19 cellular contexts compared by ENCODE assay signal in the genomic region with DNA sequence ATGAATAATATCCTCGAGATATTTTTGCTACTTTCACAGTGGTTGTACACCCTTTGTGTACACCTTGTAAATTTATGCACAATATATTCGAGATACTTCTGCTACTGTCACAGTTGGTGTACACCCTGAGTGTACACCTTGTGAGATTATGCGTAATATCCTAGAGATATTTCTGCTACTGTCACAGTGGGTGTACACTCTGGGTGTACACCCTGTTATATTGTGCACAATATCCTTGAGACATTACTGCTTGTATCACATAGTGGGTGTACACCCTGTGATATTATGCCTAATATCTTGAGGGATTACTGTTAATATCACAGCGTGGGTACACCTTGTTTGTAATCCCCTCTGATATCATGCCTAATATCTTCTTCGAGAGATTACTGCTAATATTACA. TPM values are rescaled to one million over a fixed set of nuclear protein-coding genes. Genes with fewer than 3 reads are reported as not detected.
DNase-seq lines count a peak whose midpoint lies in the region; ATAC-seq, FAIRE-seq and TF ChIP-seq lines count a peak whose summit lies in the region.
"Had no signal": no experiment of that assay in that cellular context is flagged by ENCODE, and none has a peak within 500 bp of the region (broad histone marks: within the 10 kb centered on the region; RNA-seq: fewer than 3 reads in every experiment).

No MANE protein-coding gene starts in this region.

- H3K4me3 Mint-ChIP-seq in activated T-cell treated with anti-CD3 and anti-CD28 coated beads, Interleukin-2, amount 50 U/mL, for 72 hours: no peak overlapping the region
- no peak overlapping the region for H3K4me3 Mint-ChIP-seq in activated T-helper 17 cell treated with anti-CD3 and anti-CD28 coated beads, Interleukin-2, amount 50 U/mL, for 72 hours
- H3K4me3 Mint-ChIP-seq: CD4-positive, alpha-beta memory T cell; HFFc6 had no signal

- H3K9me3 Mint-ChIP-seq in activated T-cell treated with anti-CD3 and anti-CD28 coated beads, Interleukin-2, amount 50 U/mL, for 72 hours: no peaks in the 10 kb centered on the region
- no peaks in the 10 kb centered on the region for H3K9me3 Mint-ChIP-seq in activated T-helper 17 cell treated with anti-CD3 and anti-CD28 coated beads, Interleukin-2, amount 50 U/mL, for 72 hours
- H3K9me3 Mint-ChIP-seq: CD4-positive, alpha-beta memory T cell; HFFc6 had no signal

- ATAC-seq in activated T-cell treated with anti-CD3 and anti-CD28 coated beads, Interleukin-2, amount 50 U/mL, for 72 hours (replicated peaks in 1 of 2): peak; percentile 30 to 45
- peak; percentile 19 for ATAC-seq in activated T-helper 17 cell treated with anti-CD3 and anti-CD28 coated beads, Interleukin-2, amount 50 U/mL, for 72 hours (replicated peaks)
- peak; percentile 19 for ATAC-seq in stimulated activated naive CD8-positive, alpha-beta T cell treated with anti-CD3 and anti-CD28 coated beads, Interleukin-15, Interleukin-2, amounts not matched to agents 100 U/mL and 50 U/mL, for 24 hours
- ATAC-seq in SK-N-SH treated with all-trans-retinoic acid at 6 μM for 48 hours (no peak), HG02588 (IDR thresholded peaks at IDR 0.05; ENCODE audit: unreplicated experiment) (no peak)

- peak; percentile 60 for FAIRE-seq in HTR-8/SVneo (lab: Jason Lieb, UNC)
- FAIRE-seq: G401.6, GM12892, H54 had no signal

- H3K36me3 Mint-ChIP-seq in activated T-cell treated with anti-CD3 and anti-CD28 coated beads, Interleukin-2, amount 50 U/mL, for 72 hours (ENCODE audit: insufficient read depth in 2 of 2): no peaks in the 10 kb centered on the region
- no peaks in the 10 kb centered on the region for H3K36me3 Mint-ChIP-seq in activated T-helper 17 cell treated with anti-CD3 and anti-CD28 coated beads, Interleukin-2, amount 50 U/mL, for 72 hours (ENCODE audit: low read depth)
- H3K36me3 Mint-ChIP-seq: CD4-positive, alpha-beta memory T cell had no signal

- H3K27me3 Mint-ChIP-seq in activated T-cell treated with anti-CD3 and anti-CD28 coated beads, Interleukin-2, amount 50 U/mL, for 72 hours (ENCODE audit: low read depth): peaks cover 5% of the 10 kb centered on the region
- H3K27me3 Mint-ChIP-seq in activated T-helper 17 cell treated with anti-CD3 and anti-CD28 coated beads, Interleukin-2, amount 50 U/mL, for 72 hours: no peaks in the 10 kb centered on the region

- no peak overlapping the region for H3K27ac Mint-ChIP-seq in activated T-cell treated with anti-CD3 and anti-CD28 coated beads, Interleukin-2, amount 50 U/mL, for 72 hours
- H3K27ac Mint-ChIP-seq in activated T-helper 17 cell treated with anti-CD3 and anti-CD28 coated beads, Interleukin-2, amount 50 U/mL, for 72 hours: no peak overlapping the region
- H3K27ac Mint-ChIP-seq: CD4-positive, alpha-beta memory T cell; HFFc6 had no signal

- H3K4me1 Mint-ChIP-seq in activated T-cell treated with anti-CD3 and anti-CD28 coated beads, Interleukin-2, amount 50 U/mL, for 72 hours (ENCODE audit: low read depth): no peaks in the 10 kb centered on the region
- no peaks in the 10 kb centered on the region for H3K4me1 Mint-ChIP-seq in activated T-helper 17 cell treated with anti-CD3 and anti-CD28 coated beads, Interleukin-2, amount 50 U/mL, for 72 hours

- DNase-seq in activated T-cell treated with anti-CD3 and anti-CD28 coated beads, Interleukin-2, amount 50 U/mL, for 72 hours: no peak
- DNase-seq in activated T-cell treated with anti-CD3 and anti-CD28 coated beads, Interleukin-2, amount 50 U/mL, for 48 hours: no peak
- no peak for DNase-seq in HTR-8/SVneo (ENCODE audit: insufficient read length, low spot score)
- no peak for DNase-seq in stimulated activated naive CD8-positive, alpha-beta T cell treated with anti-CD3 and anti-CD28 coated beads, Interleukin-15, Interleukin-2, amounts not matched to agents 100 U/mL and 50 U/mL, for 24 hours
- DNase-seq in D341Med (ENCODE audit: low spot score): no peak
- DNase-seq: C1 segment of cervical spinal cord; Calu3; CD4-positive, alpha-beta memory T cell; COR-L47; DMS153; DND-41; GOT3; HFFc6 had no signal

TF ChIP-seq in SK-N-SH treated with all-trans-retinoic acid at 6 μM for 48 hours, 23 proteins besides CTCF, POLR2A, EP300 and RAD21:
- no peak for TF ChIP-seq ESRRG (CRISPR knock-in tag; IDR thresholded peaks at IDR 0.05)
- no peak for TF ChIP-seq OSR1 (CRISPR knock-in tag; IDR thresholded peaks at IDR 0.05)
- no peak for TF ChIP-seq ZFP3 (CRISPR knock-in tag; IDR thresholded peaks at IDR 0.05)
- no peak for TF ChIP-seq GLIS3 (CRISPR knock-in tag; IDR thresholded peaks at IDR 0.05)
- TF ChIP-seq, protein P1, sequence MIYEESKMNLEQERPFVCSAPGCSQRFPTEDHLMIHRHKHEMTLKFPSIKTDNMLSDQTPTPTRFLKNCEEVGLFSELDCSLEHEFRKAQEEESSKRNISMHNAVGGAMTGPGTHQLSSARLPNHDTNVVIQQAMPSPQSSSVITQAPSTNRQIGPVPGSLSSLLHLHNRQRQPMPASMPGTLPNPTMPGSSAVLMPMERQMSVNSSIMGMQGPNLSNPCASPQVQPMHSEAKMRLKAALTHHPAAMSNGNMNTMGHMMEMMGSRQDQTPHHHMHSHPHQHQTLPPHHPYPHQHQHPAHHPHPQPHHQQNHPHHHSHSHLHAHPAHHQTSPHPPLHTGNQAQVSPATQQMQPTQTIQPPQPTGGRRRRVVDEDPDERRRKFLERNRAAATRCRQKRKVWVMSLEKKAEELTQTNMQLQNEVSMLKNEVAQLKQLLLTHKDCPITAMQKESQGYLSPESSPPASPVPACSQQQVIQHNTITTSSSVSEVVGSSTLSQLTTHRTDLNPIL (CRISPR knock-in tag; IDR thresholded peaks at IDR 0.05; ENCODE audit: low read depth): no peak
- TF ChIP-seq ZNF565 (CRISPR knock-in tag; conservative IDR thresholded peaks at IDR 0.05; ENCODE audit: low read depth): no peak
- no peak for TF ChIP-seq ARNTL (CRISPR knock-in tag; IDR thresholded peaks at IDR 0.05; ENCODE audit: borderline replicate concordance, low read depth)
- no peak for TF ChIP-seq ZC3H10 (CRISPR knock-in tag; IDR thresholded peaks at IDR 0.05)
- TF ChIP-seq, protein P2, sequence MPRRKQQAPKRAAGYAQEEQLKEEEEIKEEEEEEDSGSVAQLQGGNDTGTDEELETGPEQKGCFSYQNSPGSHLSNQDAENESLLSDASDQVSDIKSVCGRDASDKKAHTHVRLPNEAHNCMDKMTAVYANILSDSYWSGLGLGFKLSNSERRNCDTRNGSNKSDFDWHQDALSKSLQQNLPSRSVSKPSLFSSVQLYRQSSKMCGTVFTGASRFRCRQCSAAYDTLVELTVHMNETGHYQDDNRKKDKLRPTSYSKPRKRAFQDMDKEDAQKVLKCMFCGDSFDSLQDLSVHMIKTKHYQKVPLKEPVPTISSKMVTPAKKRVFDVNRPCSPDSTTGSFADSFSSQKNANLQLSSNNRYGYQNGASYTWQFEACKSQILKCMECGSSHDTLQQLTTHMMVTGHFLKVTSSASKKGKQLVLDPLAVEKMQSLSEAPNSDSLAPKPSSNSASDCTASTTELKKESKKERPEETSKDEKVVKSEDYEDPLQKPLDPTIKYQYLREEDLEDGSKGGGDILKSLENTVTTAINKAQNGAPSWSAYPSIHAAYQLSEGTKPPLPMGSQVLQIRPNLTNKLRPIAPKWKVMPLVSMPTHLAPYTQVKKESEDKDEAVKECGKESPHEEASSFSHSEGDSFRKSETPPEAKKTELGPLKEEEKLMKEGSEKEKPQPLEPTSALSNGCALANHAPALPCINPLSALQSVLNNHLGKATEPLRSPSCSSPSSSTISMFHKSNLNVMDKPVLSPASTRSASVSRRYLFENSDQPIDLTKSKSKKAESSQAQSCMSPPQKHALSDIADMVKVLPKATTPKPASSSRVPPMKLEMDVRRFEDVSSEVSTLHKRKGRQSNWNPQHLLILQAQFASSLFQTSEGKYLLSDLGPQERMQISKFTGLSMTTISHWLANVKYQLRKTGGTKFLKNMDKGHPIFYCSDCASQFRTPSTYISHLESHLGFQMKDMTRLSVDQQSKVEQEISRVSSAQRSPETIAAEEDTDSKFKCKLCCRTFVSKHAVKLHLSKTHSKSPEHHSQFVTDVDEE (CRISPR knock-in tag; IDR thresholded peaks at IDR 0.05): no peak
- TF ChIP-seq, protein P3, sequence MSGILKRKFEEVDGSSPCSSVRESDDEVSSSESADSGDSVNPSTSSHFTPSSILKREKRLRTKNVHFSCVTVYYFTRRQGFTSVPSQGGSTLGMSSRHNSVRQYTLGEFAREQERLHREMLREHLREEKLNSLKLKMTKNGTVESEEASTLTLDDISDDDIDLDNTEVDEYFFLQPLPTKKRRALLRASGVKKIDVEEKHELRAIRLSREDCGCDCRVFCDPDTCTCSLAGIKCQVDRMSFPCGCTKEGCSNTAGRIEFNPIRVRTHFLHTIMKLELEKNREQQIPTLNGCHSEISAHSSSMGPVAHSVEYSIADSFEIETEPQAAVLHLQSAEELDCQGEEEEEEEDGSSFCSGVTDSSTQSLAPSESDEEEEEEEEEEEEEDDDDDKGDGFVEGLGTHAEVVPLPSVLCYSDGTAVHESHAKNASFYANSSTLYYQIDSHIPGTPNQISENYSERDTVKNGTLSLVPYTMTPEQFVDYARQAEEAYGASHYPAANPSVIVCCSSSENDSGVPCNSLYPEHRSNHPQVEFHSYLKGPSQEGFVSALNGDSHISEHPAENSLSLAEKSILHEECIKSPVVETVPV (CRISPR knock-in tag; IDR thresholded peaks at IDR 0.05): no peak
- no peak for TF ChIP-seq ZNF70 (CRISPR knock-in tag; IDR thresholded peaks at IDR 0.05)
- TF ChIP-seq BACH2 (CRISPR knock-in tag; IDR thresholded peaks at IDR 0.05; ENCODE audit: borderline replicate concordance): no peak
- TF ChIP-seq ISL1 (CRISPR knock-in tag; IDR thresholded peaks at IDR 0.05): no peak

RNA-seq across cellular contexts. Expression of a gene that starts 7.2 kb away (rescaled TPM):
- total RNA-seq in activated T-cell treated with anti-CD3 and anti-CD28 coated beads, Interleukin-2, amount 50 U/mL, for 72 hours: 1 to 10 TPM; 6.5 to 8.2 TPM
- total RNA-seq in activated T-helper 17 cell treated with anti-CD3 and anti-CD28 coated beads, Interleukin-2, amount 50 U/mL, for 72 hours: 1 to 10 TPM; 3.8 to 5.5 TPM

Comparison
In these comparisons a context has a peak if more than half of its experiments do, and no peak if none do; other contexts are left out.
1. ATAC-seq: peak in activated T-cell treated with anti-CD3 and anti-CD28 coated beads, Interleukin-2, amount 50 U/mL, for 72 hours (2 of 2), activated T-helper 17 cell treated with anti-CD3 and anti-CD28 coated beads, Interleukin-2, amount 50 U/mL, for 72 hours (single experiment) and stimulated activated naive CD8-positive, alpha-beta T cell treated with anti-CD3 and anti-CD28 coated beads, Interleukin-15, Interleukin-2, amounts not matched to agents 100 U/mL and 50 U/mL, for 24 hours (single experiment); none in SK-N-SH treated with all-trans-retinoic acid at 6 μM for 48 hours (single experiment) and HG02588 (single experiment).